In the genomic region with DNA sequence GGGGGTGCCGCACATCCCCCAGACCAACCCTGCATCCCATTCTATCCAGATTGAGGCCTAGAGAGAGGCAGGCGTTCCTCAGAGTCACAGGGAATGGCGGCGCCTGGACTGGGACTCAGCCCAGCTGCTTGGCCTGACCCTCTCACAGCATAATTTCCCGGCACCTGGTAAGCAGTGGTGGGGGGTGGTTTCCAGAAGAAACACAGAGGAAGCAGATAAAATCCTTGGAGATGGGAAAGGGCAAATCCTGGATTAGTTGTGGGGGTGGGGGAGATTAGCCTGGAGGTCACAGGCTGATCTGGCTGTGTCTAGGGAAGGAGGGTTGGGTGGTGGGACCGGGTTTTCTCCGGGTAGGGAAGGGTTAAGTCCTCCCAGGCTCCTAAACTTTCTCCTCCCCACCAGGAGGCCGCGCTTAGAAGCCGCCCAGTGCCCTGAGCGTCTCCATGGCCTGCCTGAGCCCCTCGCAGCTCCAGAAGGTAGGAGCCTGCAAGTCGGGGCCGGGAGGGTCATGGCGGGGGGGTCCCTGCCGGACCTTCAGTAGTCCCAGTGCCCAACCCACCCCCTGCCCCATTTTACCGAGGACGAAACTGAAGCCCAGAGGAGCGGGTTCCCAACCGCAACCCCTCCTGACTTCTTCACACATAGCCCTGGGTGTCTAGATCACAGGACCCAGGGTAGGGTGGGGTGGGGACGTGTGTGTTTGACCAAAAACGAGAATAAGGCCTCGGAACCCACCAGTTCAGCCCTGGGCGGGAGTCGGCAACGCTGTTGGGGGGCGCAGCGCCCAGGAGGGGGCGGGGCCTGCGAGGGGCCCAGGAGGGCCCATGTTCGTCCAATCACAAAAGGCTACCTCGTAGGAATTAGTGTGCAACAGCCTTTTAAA, we compare ENCODE assay signal across 8 cellular contexts. TPM values are rescaled to one million over a fixed set of nuclear protein-coding genes. Genes with fewer than 3 reads are reported as not detected.
DNase-seq lines count a peak whose midpoint lies in the region; ATAC-seq and TF ChIP-seq lines count a peak whose summit lies in the region.

No MANE protein-coding gene starts in this region.

- no peak overlapping the region for H3K27ac Mint-ChIP-seq in activated naive CD8-positive, alpha-beta T cell

- no peaks in the 10 kb centered on the region for H3K36me3 Mint-ChIP-seq in activated naive CD8-positive, alpha-beta T cell

- DNase-seq in EL = peak; percentile 57
- peak; percentile 76 for DNase-seq in left ventricle myocardium superior
- DNase-seq in retinal pigment epithelial cell (ENCODE audit: low read depth) = peak; percentile 53
- no peak for DNase-seq in NCI-H1092 treated with DMSO at 0.1 percent for 48 hours (lab: John Stamatoyannopoulos, UW)
- DNase-seq in NOMO-1 (lab: John Stamatoyannopoulos, UW; ENCODE audit: unreplicated experiment in 2 of 2) = no peak
- DNase-seq in NCI-H748 (lab: John Stamatoyannopoulos, UW; ENCODE audit: unreplicated experiment) = no peak

- ATAC-seq in left ventricle myocardium superior (peak; percentile 68), GM19023 (IDR thresholded peaks at IDR 0.05; ENCODE audit: unreplicated experiment) (no peak)

- H3K4me3 ChIP-seq in retinal pigment epithelial cell (ENCODE audit: low read length) = peak overlapping the region; percentile 51

- intact Hi-C loops in left ventricle myocardium superior (cut with micrococcal nuclease) = no loop called here

- no peaks in the 10 kb centered on the region for H3K27me3 Mint-ChIP-seq in activated naive CD8-positive, alpha-beta T cell

- peak; percentile 16 for TF ChIP-seq CTCF in retinal pigment epithelial cell (conservative IDR thresholded peaks at IDR 0.05; ENCODE audit: low read depth, low read length)

- H3K4me1 Mint-ChIP-seq in activated naive CD8-positive, alpha-beta T cell (ENCODE audit: low read depth) = peaks cover 14% of the 10 kb centered on the region

- no peaks in the 10 kb centered on the region for H3K9me3 Mint-ChIP-seq in activated naive CD8-positive, alpha-beta T cell (ENCODE audit: low read depth)

- H3K4me3 Mint-ChIP-seq in activated naive CD8-positive, alpha-beta T cell = peak overlapping the region; percentile 71

RNA-seq across cellular contexts. Expression of a gene that starts 1.3 kb away (rescaled TPM):
- 39.7 TPM for total RNA-seq in left ventricle myocardium superior

RNA-seq across cellular contexts. Expression of a gene that starts 25.3 kb away (rescaled TPM):
- 8.0 TPM for total RNA-seq in left ventricle myocardium superior

RNA-seq across cellular contexts. Expression of a gene that starts 25.4 kb away (rescaled TPM):
- total RNA-seq in left ventricle myocardium superior = 17.4 TPM

RNA-seq across cellular contexts. Expression of a gene that starts 40.2 kb away (rescaled TPM):
- 21.6 TPM for total RNA-seq in left ventricle myocardium superior

RNA-seq across cellular contexts. Expression of a gene that starts 40.4 kb away (rescaled TPM):
- 16.6 TPM for total RNA-seq in left ventricle myocardium superior

Comparison
In these comparisons a context has a peak if more than half of its experiments do, and no peak if none do; other contexts are left out.
1. DNase-seq: peak in EL (single experiment), left ventricle myocardium superior (single experiment) and retinal pigment epithelial cell (single experiment); none in NCI-H1092 treated with DMSO at 0.1 percent for 48 hours (single experiment), NOMO-1 (0 of 2) and NCI-H748 (single experiment).